ENCODE assay signal across 1 cellular context in genomic region chr2:60441791-60442190, GRCh38.
TF ChIP-seq lines count a peak whose summit lies in the region.

No MANE protein-coding gene starts in this region.

TF ChIP-seq in IMR-90, 13 proteins besides CTCF, POLR2A, EP300 and RAD21:
- TF ChIP-seq BHLHE40 (IDR thresholded peaks at IDR 0.05; ENCODE audit: low read depth, low read length), result no peak
- TF ChIP-seq SMC3 (IDR thresholded peaks at IDR 0.05; ENCODE audit: low read depth, low read length), result no peak
- no peak for TF ChIP-seq ELK1 (IDR thresholded peaks at IDR 0.05; ENCODE audit: borderline replicate concordance, low read depth, low read length)
- TF ChIP-seq FOS (IDR thresholded peaks at IDR 0.05; ENCODE audit: low read depth, low read length), result no peak
- TF ChIP-seq RCOR1 (IDR thresholded peaks at IDR 0.05; ENCODE audit: insufficient replicate concordance, low read length), result no peak
- TF ChIP-seq CEBPB (IDR thresholded peaks at IDR 0.05; ENCODE audit: low read depth, low read length), result no peak
- no peak for TF ChIP-seq CHD1 (IDR thresholded peaks at IDR 0.05; ENCODE audit: low read depth, low read length)
- no peak for TF ChIP-seq RFX5 (IDR thresholded peaks at IDR 0.05; ENCODE audit: low read depth, low read length)
- no peak for TF ChIP-seq MAZ (IDR thresholded peaks at IDR 0.05; ENCODE audit: borderline replicate concordance, low read depth, low read length)
- TF ChIP-seq MXI1 (IDR thresholded peaks at IDR 0.05; ENCODE audit: borderline replicate concordance, low read depth, low read length), result no peak
- no peak for TF ChIP-seq USF2 (IDR thresholded peaks at IDR 0.05; ENCODE audit: low read depth, low read length)
- no peak for TF ChIP-seq MAFK (IDR thresholded peaks at IDR 0.05; ENCODE audit: low read depth, low read length)
